7 cellular contexts compared by ENCODE assay signal in genomic region chr19:35716735-35716984, GRCh38. TPM values are rescaled to one million over a fixed set of nuclear protein-coding genes. Genes with fewer than 3 reads are reported as not detected.
DNase-seq lines count a peak whose midpoint lies in the region; ATAC-seq and TF ChIP-seq lines count a peak whose summit lies in the region.
"Had no signal": no experiment of that assay in that cellular context is flagged by ENCODE, and none has a peak within 500 bp of the region (broad histone marks: within the 10 kb centered on the region; RNA-seq: fewer than 3 reads in every experiment).

No MANE protein-coding gene starts in this region.

- peaks cover 19% of the 10 kb centered on the region for H3F3A ChIP-seq in neural progenitor cell (ENCODE audit: low read depth)

- H3K27me3 Mint-ChIP-seq in neural progenitor cell (ENCODE audit: insufficient read depth, low read depth): peaks cover 11% of the 10 kb centered on the region

- no peak overlapping the region for H3K9ac ChIP-seq in neural progenitor cell

- peak overlapping the region; percentile 90 for H3K4me3 Mint-ChIP-seq in neural progenitor cell

- peaks cover 22% of the 10 kb centered on the region for H3K79me2 ChIP-seq in neural progenitor cell (ENCODE audit: low read depth)

- ATAC-seq in HG02763 (IDR thresholded peaks at IDR 0.05; ENCODE audit: unreplicated experiment): peak; percentile 18

- peak overlapping the region; percentile 93 for H3K4me2 ChIP-seq in neural progenitor cell

- H2AFZ ChIP-seq in neural progenitor cell (replicated peaks): peak overlapping the region; percentile 89

- peak overlapping the region; percentile 92 for H3K27ac ChIP-seq in C4-2B
- H3K27ac ChIP-seq in breast epithelium: peak overlapping the region; percentile 88 to 93
- no peak overlapping the region for H3K27ac ChIP-seq in neural progenitor cell

- peaks cover 28% of the 10 kb centered on the region for H4K20me1 ChIP-seq in neural progenitor cell (ENCODE audit: low read depth)

- H3K4me3 ChIP-seq in breast epithelium (peak overlapping the region; percentile 76 to 93 (median 90)), neural progenitor cell (peak overlapping the region; percentile 58)

- intact Hi-C loops in breast epithelium (cut with DNase I; ENCODE audit: low total_unique reads): no loop called here

- DNase-seq in breast epithelium (ENCODE audit: low spot score in 2 of 2) (no peak), neural progenitor cell (ENCODE audit: low spot score) (peak; percentile 97), NCI-H774 (lab: John Stamatoyannopoulos, UW) (no peak), NOMO-1 treated with dmso at 0.1 percent for 144 hours (lab: John Stamatoyannopoulos, UW; ENCODE audit: unreplicated experiment) (no peak)

- no peaks in the 10 kb centered on the region for H3K36me3 ChIP-seq in breast epithelium
- H3K36me3 ChIP-seq in neural progenitor cell: no peaks in the 10 kb centered on the region

- H3K4me1 ChIP-seq in breast epithelium (peaks cover 17 to 19% of the 10 kb centered on the region in 2 donors), neural progenitor cell (peaks cover 22% of the 10 kb centered on the region)

- peaks cover 8% of the 10 kb centered on the region for H3K36me3 Mint-ChIP-seq in neural progenitor cell

- H3K4me1 Mint-ChIP-seq in neural progenitor cell: peaks cover 41% of the 10 kb centered on the region

- no peak for TF ChIP-seq POLR2A in breast epithelium (IDR thresholded peaks at IDR 0.05)

- peak overlapping the region; percentile 97 for H3K27ac Mint-ChIP-seq in neural progenitor cell

- no peak for TF ChIP-seq CTCF in C4-2B (conservative IDR thresholded peaks at IDR 0.05)
- no peak for TF ChIP-seq CTCF in breast epithelium (IDR thresholded peaks at IDR 0.05)
- no peak for TF ChIP-seq CTCF in neural progenitor cell (IDR thresholded peaks at IDR 0.05)

- H3K27me3 ChIP-seq in breast epithelium (no peaks in the 10 kb centered on the region), neural progenitor cell (peaks cover 8% of the 10 kb centered on the region)

- H3K9me3 Mint-ChIP-seq in neural progenitor cell: no peaks in the 10 kb centered on the region

- H3K9me3 ChIP-seq in breast epithelium: no peaks in the 10 kb centered on the region
- H3K9me3 ChIP-seq in neural progenitor cell (ENCODE audit: low read depth): no peaks in the 10 kb centered on the region

RNA-seq across cellular contexts. Expression of gene KMT2B, which starts 1.1 kb away (rescaled TPM):
- total RNA-seq in breast epithelium (10 to 100 TPM; 14.2 to 16.2 (median 16.1) TPM), neural progenitor cell (ENCODE audit: low replicate concordance) (12.6 and 16.0 TPM in 2 replicates)

RNA-seq across cellular contexts. Expression of gene ZBTB32, which starts 12.3 kb away (rescaled TPM):
- total RNA-seq in breast epithelium (under 1 TPM in 1 of 3 donors, not detected in 2; 0.33 TPM), neural progenitor cell (ENCODE audit: low replicate concordance) (not detected in 2 replicates)
- total RNA-seq: HT1080 had no signal

RNA-seq across cellular contexts. Expression of gene IGFLR1, which starts 25.6 kb away (rescaled TPM):
- total RNA-seq in breast epithelium (10 to 100 TPM in 2 of 3 donors, 1 to 10 TPM in 1; 8.8 to 16.1 (median 14.1) TPM), neural progenitor cell (ENCODE audit: low replicate concordance) (5.0 and 9.2 TPM in 2 replicates)

RNA-seq across cellular contexts. Expression of gene U2AF1L4, which starts 28.6 kb away (rescaled TPM):
- total RNA-seq in breast epithelium (10 to 100 TPM; 15.7 to 37.5 (median 19.5) TPM), neural progenitor cell (ENCODE audit: low replicate concordance) (17.2 and 27.9 TPM in 2 replicates)

RNA-seq across cellular contexts. Expression of gene PSENEN, which starts 28.8 kb away (rescaled TPM):
- total RNA-seq in breast epithelium (10 to 100 TPM; 37.4 to 54.1 (median 54.0) TPM), neural progenitor cell (ENCODE audit: low replicate concordance) (10.9 and 29.6 TPM in 2 replicates)
